ENCODE assay signal across 36 cellular contexts in genomic region chr10:22329150-22329549, GRCh38. TPM values are rescaled to one million over a fixed set of nuclear protein-coding genes. Genes with fewer than 3 reads are reported as not detected.
"Had no signal": no experiment of that assay in that cellular context is flagged by ENCODE, and none has a peak within 500 bp of the region (broad histone marks: within the 10 kb centered on the region; RNA-seq: fewer than 3 reads in every experiment).

No MANE protein-coding gene starts in this region.

- DNase-seq: activated CD4-positive, alpha-beta memory T cell treated with anti-CD3 and anti-CD28 coated beads for 36 hours; activated CD4-positive, alpha-beta T cell treated with anti-CD3 and anti-CD28 coated beads for 36 hours; activated CD4-positive, alpha-beta T cell treated with anti-CD3 and anti-CD28 coated beads, Interleukin-2, amount 10 ng/mL, durations not matched to agents 24 days and 14 days; activated CD4-positive, CD25-positive, alpha-beta regulatory T cell; activated CD4-positive, CD25-positive, alpha-beta regulatory T cell treated with anti-CD3 and anti-CD28 coated beads, Interleukin-2, amount 50 U/mL, for 72 hours; activated CD8-positive, alpha-beta memory T cell treated with anti-CD3 and anti-CD28 coated beads, Interleukin-2, amount 10 ng/mL, durations not matched to agents 7 days and 5 days; activated CD8-positive, alpha-beta memory T cell treated with anti-CD3 and anti-CD28 coated beads, Interleukin-2, amount 50 U/mL, for 4 hours; activated CD8-positive, alpha-beta T cell treated with anti-CD3 and anti-CD28 coated beads, Interleukin-2, amount 10 ng/mL, durations not matched to agents 7 days and 5 days; activated gamma-delta T cell; activated naive CD4-positive, alpha-beta T cell; activated naive CD4-positive, alpha-beta T cell treated with anti-CD3 and anti-CD28 coated beads, Interleukin-2, amount 10 ng/mL, durations not matched to agents 7 days and 5 days; activated naive CD8-positive, alpha-beta T cell treated with anti-CD3 and anti-CD28 coated beads, Interleukin-2, amount 10 ng/mL, durations not matched to agents 7 days and 5 days; activated T-cell treated with anti-CD3 and anti-CD28 coated beads, Interleukin-2, amount 50 U/mL, for 1 hour; activated T-cell treated with anti-CD3 and anti-CD28 coated beads, Interleukin-2, amount 50 U/mL, for 48 hours; central memory CD4-positive, alpha-beta T cell; cerebellar nuclear complex; dorsolateral prefrontal cortex; effector memory CD4-positive, alpha-beta T cell; erythroblast; foreskin keratinocyte; gastrocnemius medialis; glutamatergic neuron; heart left ventricle; T-helper 17 cell; T1000; WERI-Rb-1 had no signal

- H3K4me3 Mint-ChIP-seq: activated CD4-positive, alpha-beta memory T cell treated with anti-CD3 and anti-CD28 coated beads for 36 hours; activated CD4-positive, alpha-beta T cell treated with anti-CD3 and anti-CD28 coated beads for 36 hours; activated CD4-positive, alpha-beta T cell treated with anti-CD3 and anti-CD28 coated beads, Interleukin-2, amount 10 ng/mL, durations not matched to agents 24 days and 14 days; activated CD8-positive, alpha-beta memory T cell treated with anti-CD3 and anti-CD28 coated beads, Interleukin-2, amount 10 ng/mL, durations not matched to agents 7 days and 5 days; activated CD8-positive, alpha-beta T cell treated with anti-CD3 and anti-CD28 coated beads, Interleukin-2, amount 10 ng/mL, durations not matched to agents 7 days and 5 days; activated naive CD4-positive, alpha-beta T cell treated with anti-CD3 and anti-CD28 coated beads, Interleukin-2, amount 10 ng/mL, durations not matched to agents 7 days and 5 days; activated naive CD8-positive, alpha-beta T cell treated with anti-CD3 and anti-CD28 coated beads, Interleukin-2, amount 10 ng/mL, durations not matched to agents 7 days and 5 days; brain; dendritic cell treated with granulocyte-macrophage colony-stimulating factor and Interleukin-4, amounts not matched to agents 40 ng/mL and 50 ng/mL, for 4 days; T-helper 17 cell; T-helper 2 cell treated with Interferon-gamma antibody and Interleukin-4, amounts not matched to agents 5 μg/mL and 100 μg/mL, for 36 hours had no signal

- H3K27me3 Mint-ChIP-seq: T-helper 17 cell had no signal

- H3K27me3 ChIP-seq: ascending aorta had no signal

- H3K27ac Mint-ChIP-seq: activated CD4-positive, alpha-beta memory T cell treated with anti-CD3 and anti-CD28 coated beads for 36 hours; activated CD4-positive, alpha-beta T cell treated with anti-CD3 and anti-CD28 coated beads for 36 hours; activated CD4-positive, alpha-beta T cell treated with anti-CD3 and anti-CD28 coated beads, Interleukin-2, amount 10 ng/mL, durations not matched to agents 24 days and 14 days; activated CD8-positive, alpha-beta memory T cell treated with anti-CD3 and anti-CD28 coated beads, Interleukin-2, amount 10 ng/mL, durations not matched to agents 7 days and 5 days; activated CD8-positive, alpha-beta T cell treated with anti-CD3 and anti-CD28 coated beads, Interleukin-2, amount 10 ng/mL, durations not matched to agents 7 days and 5 days; activated naive CD4-positive, alpha-beta T cell treated with anti-CD3 and anti-CD28 coated beads, Interleukin-2, amount 10 ng/mL, durations not matched to agents 7 days and 5 days; activated naive CD4-positive, alpha-beta T cell treated with anti-CD3 and anti-CD28 coated beads, Interleukin-2, amount 50 U/mL, for 72 hours; activated naive CD8-positive, alpha-beta T cell treated with anti-CD3 and anti-CD28 coated beads, Interleukin-2, amount 10 ng/mL, durations not matched to agents 7 days and 5 days; brain; dendritic cell treated with granulocyte-macrophage colony-stimulating factor and Interleukin-4, amounts not matched to agents 40 ng/mL and 50 ng/mL, for 4 days; T-helper 17 cell; T-helper 2 cell treated with Interferon-gamma antibody and Interleukin-4, amounts not matched to agents 5 μg/mL and 100 μg/mL, for 36 hours had no signal

- H3K4me3 ChIP-seq: ascending aorta, breast epithelium, cardiac muscle cell, coronary artery, dorsolateral prefrontal cortex, esophagus muscularis mucosa, gastrocnemius medialis, heart left ventricle had no signal

- H3K9me3 ChIP-seq: ascending aorta, breast epithelium, esophagus muscularis mucosa, gastrocnemius medialis had no signal

- H3K27ac ChIP-seq: ascending aorta, breast epithelium, cardiac muscle cell, coronary artery, esophagus muscularis mucosa, foreskin keratinocyte, gastrocnemius medialis, heart left ventricle, WERI-Rb-1 had no signal

- H3K9me3 Mint-ChIP-seq: activated naive CD8-positive, alpha-beta T cell treated with anti-CD3 and anti-CD28 coated beads, Interleukin-2, amount 10 ng/mL, durations not matched to agents 7 days and 5 days; dendritic cell treated with granulocyte-macrophage colony-stimulating factor and Interleukin-4, amounts not matched to agents 40 ng/mL and 50 ng/mL, for 4 days had no signal

- ATAC-seq: activated CD4-positive, alpha-beta T cell treated with anti-CD3 and anti-CD28 coated beads for 36 hours; activated CD8-positive, alpha-beta memory T cell treated with anti-CD3 and anti-CD28 coated beads, Interleukin-2, amount 10 ng/mL, durations not matched to agents 7 days and 5 days; activated CD8-positive, alpha-beta T cell treated with anti-CD3 and anti-CD28 coated beads, Interleukin-2, amount 10 ng/mL, durations not matched to agents 7 days and 5 days; activated naive CD4-positive, alpha-beta T cell treated with anti-CD3 and anti-CD28 coated beads, Interleukin-2, amount 50 U/mL, for 72 hours; foreskin keratinocyte; gastrocnemius medialis; heart left ventricle; T-helper 17 cell had no signal

RNA-seq across cellular contexts. Expression of gene SPAG6, which starts 16.1 kb away (rescaled TPM):
- total RNA-seq: activated CD4-positive, alpha-beta T cell treated with anti-CD3 and anti-CD28 coated beads, Interleukin-2, amount 10 ng/mL, durations not matched to agents 24 days and 14 days; activated CD8-positive, alpha-beta memory T cell treated with anti-CD3 and anti-CD28 coated beads for 36 hours; ascending aorta; cardiac muscle cell; foreskin keratinocyte; T-helper 17 cell had no signal
